ENCODE assay signal across 19 cellular contexts in genomic region chr5:1278656-1279442, GRCh38. TPM values are rescaled to one million over a fixed set of nuclear protein-coding genes. Genes with fewer than 3 reads are reported as not detected.
DNase-seq lines count a peak whose midpoint lies in the region; ATAC-seq and TF ChIP-seq lines count a peak whose summit lies in the region.
"Had no signal": no experiment of that assay in that cellular context is flagged by ENCODE, and none has a peak within 500 bp of the region (broad histone marks: within the 10 kb centered on the region; RNA-seq: fewer than 3 reads in every experiment).

No MANE protein-coding gene starts in this region.

- H2BK120ac ChIP-seq in mesendoderm (ENCODE audit: low read depth, low read length) = no peak overlapping the region

- TF ChIP-seq CTCF in HFFc6 (IDR thresholded peaks at IDR 0.05) = no peak
- TF ChIP-seq CTCF in lower lobe of right lung (IDR thresholded peaks at IDR 0.05) = no peak
- no peak for TF ChIP-seq CTCF in Calu3 (IDR thresholded peaks at IDR 0.05; ENCODE audit: unreplicated experiment)

- H3K4me1 Mint-ChIP-seq in HFFc6 (ENCODE audit: low read depth) (no peaks in the 10 kb centered on the region), Calu3 (ENCODE audit: low read depth, unreplicated experiment) (no peaks in the 10 kb centered on the region)

- H2AK5ac ChIP-seq in mesendoderm (ENCODE audit: low read length) = no peak overlapping the region

- H3K4me3 ChIP-seq in lower lobe of right lung (no peak overlapping the region), mesendoderm (ENCODE audit: low read length) (no peak overlapping the region)
- H3K4me3 ChIP-seq: BLaER1 treated with 17β-estradiol and CSF1 and Interleukin-3, amounts not matched to agents 10 nM and 100 nM; HAP-1; SK-N-MC had no signal

- CTCF ChIA-PET in Calu3 (lab: Charles Lee) = no interaction called here

- H4K5ac ChIP-seq in mesendoderm (ENCODE audit: low read length) = no peak overlapping the region

- H3K18ac ChIP-seq in mesendoderm (ENCODE audit: low read length) = no peak overlapping the region

- DNase-seq in Right ventricle myocardium superior (peak; percentile 32), left cardiac atrium (no peak), HFFc6 (peak; percentile 35), lower lobe of right lung (peak; percentile 25), Calu3 (no peak), mesendoderm (no peak), NK-92 (lab: John Stamatoyannopoulos, UW; ENCODE audit: unreplicated experiment) (no peak)
- DNase-seq in stimulated activated naive CD8-positive, alpha-beta T cell treated with anti-CD3 and anti-CD28 coated beads, Interleukin-15, Interleukin-2, amounts not matched to agents 100 U/mL and 50 U/mL, for 24 hours = no peak
- DNase-seq: DMS 273 treated with DMSO at 0.1 percent for 48 hours, NCI-H1417 treated with DMSO at 0.1 percent for 48 hours, NCI-H1930, NCI-H446, NCI-H748 treated with DMSO at 0.1 percent for 48 hours, PC-3 had no signal

- no peak overlapping the region for H3K4ac ChIP-seq in mesendoderm (ENCODE audit: low read depth, low read length)

- H3K9me3 Mint-ChIP-seq in HFFc6 = peaks cover 38% of the 10 kb centered on the region
- H3K9me3 Mint-ChIP-seq in Calu3 (ENCODE audit: low read depth, unreplicated experiment) = no peaks in the 10 kb centered on the region

- H3K79me1 ChIP-seq in mesendoderm (ENCODE audit: low read length) = no peaks in the 10 kb centered on the region

- no peaks in the 10 kb centered on the region for H3K27me3 ChIP-seq in lower lobe of right lung (ENCODE audit: low read depth)
- no peaks in the 10 kb centered on the region for H3K27me3 ChIP-seq in mesendoderm (ENCODE audit: insufficient read depth, low read length, poor library complexity)
- H3K27me3 ChIP-seq: BLaER1 treated with 17β-estradiol and CSF1 and Interleukin-3, amounts not matched to agents 10 nM and 100 nM had no signal

- H3K4me1 ChIP-seq in lower lobe of right lung = no peaks in the 10 kb centered on the region
- H3K4me1 ChIP-seq in mesendoderm (ENCODE audit: control insufficient read depth, low read depth, low read length) = no peaks in the 10 kb centered on the region
- H3K4me1 ChIP-seq: BLaER1 treated with 17β-estradiol and CSF1 and Interleukin-3, amounts not matched to agents 10 nM and 100 nM; HAP-1 had no signal

- WGBS in mesendoderm (ENCODE audit: extremely low coverage, insufficient coverage, low lambda C conversion rate) = no CpG with 5 or more reads among the region's 42 CpGs

- no TSS peak for BruUV-seq in Calu3 (replicated peaks; lab: Mats Ljungman, UMichigan)

- no peak overlapping the region for H3K27ac ChIP-seq in lower lobe of right lung
- H3K27ac ChIP-seq in mesendoderm (ENCODE audit: low read depth, low read length) = no peak overlapping the region
- H3K27ac ChIP-seq: BLaER1 treated with 17β-estradiol and CSF1 and Interleukin-3, amounts not matched to agents 10 nM and 100 nM; HL-60; SK-N-MC had no signal

- peaks cover 10% of the 10 kb centered on the region for H3K27me3 Mint-ChIP-seq in HFFc6 (ENCODE audit: insufficient read depth)
- H3K27me3 Mint-ChIP-seq in Calu3 (ENCODE audit: unreplicated experiment) = no peaks in the 10 kb centered on the region

- intact Hi-C loops in Right ventricle myocardium superior (cut with DNase I) = no loop called here
- intact Hi-C loops in left cardiac atrium (cut with DNase I) = no loop called here
- intact Hi-C loops in lower lobe of right lung (cut with DNase I) = no loop called here
- intact Hi-C loops in Calu3 (cut with micrococcal nuclease; ENCODE audit: unreplicated experiment) = no loop called here

- H2BK15ac ChIP-seq in mesendoderm (replicated peaks; ENCODE audit: low read depth) = no peak overlapping the region

- H3K4me2 ChIP-seq in mesendoderm (ENCODE audit: low read length) = no peak overlapping the region
- H3K4me2 ChIP-seq: BLaER1 treated with 17β-estradiol and CSF1 and Interleukin-3, amounts not matched to agents 10 nM and 100 nM had no signal

- no peak overlapping the region for H2BK5ac ChIP-seq in mesendoderm (ENCODE audit: low read length)

- 0 out of 2 replicates have a peak, but pooled peaks cover 6% of the 10 kb centered on the region for H3K36me3 Mint-ChIP-seq in HFFc6 (ENCODE audit: low read depth)
- peaks cover under 1% of the 10 kb centered on the region for H3K36me3 Mint-ChIP-seq in Calu3 (ENCODE audit: insufficient read depth, unreplicated experiment)

- H3K79me2 ChIP-seq in mesendoderm (ENCODE audit: control insufficient read depth, insufficient read depth, low read length) = no peaks in the 10 kb centered on the region

- H3K23ac ChIP-seq in mesendoderm (ENCODE audit: low read length) = no peak overlapping the region

- H3K56ac ChIP-seq in mesendoderm (ENCODE audit: low read length) = no peak overlapping the region

- H4K8ac ChIP-seq in mesendoderm (ENCODE audit: low read depth, low read length) = no peak overlapping the region

- H3K27ac Mint-ChIP-seq in HFFc6 (0 out of 2 replicates have a peak overlapping the region, but pooled peaks have one; percentile 27), Calu3 (ENCODE audit: unreplicated experiment) (no peak overlapping the region)

- H3K4me3 Mint-ChIP-seq in HFFc6 (peak overlapping the region; percentile 53), Calu3 (ENCODE audit: low read depth, unreplicated experiment) (no peak overlapping the region)

- no peaks in the 10 kb centered on the region for H3K36me3 ChIP-seq in lower lobe of right lung
- H3K36me3 ChIP-seq in mesendoderm (ENCODE audit: control insufficient read depth, insufficient read depth, low read length) = peaks cover 1% of the 10 kb centered on the region

- no peak overlapping the region for H3K9ac ChIP-seq in mesendoderm (ENCODE audit: low read length)
- H3K9ac ChIP-seq: BLaER1 treated with 17β-estradiol and CSF1 and Interleukin-3, amounts not matched to agents 10 nM and 100 nM had no signal

- H3K9me3 ChIP-seq in lower lobe of right lung = no peaks in the 10 kb centered on the region
- H3K9me3 ChIP-seq: HAP-1 had no signal

- no peak for ATAC-seq in Right ventricle myocardium superior (ENCODE audit: poor library complexity)
- no peak for ATAC-seq in left cardiac atrium
- no peak for ATAC-seq in lower lobe of right lung
- peak; percentile 16 for ATAC-seq in stimulated activated naive CD8-positive, alpha-beta T cell treated with anti-CD3 and anti-CD28 coated beads, Interleukin-15, Interleukin-2, amounts not matched to agents 100 U/mL and 50 U/mL, for 24 hours
- ATAC-seq: PC-3 had no signal

RNA-seq across cellular contexts. Expression of gene TERT, which starts 16.0 kb away (rescaled TPM):
- total RNA-seq in Right ventricle myocardium superior (not detected), left cardiac atrium (not detected), lower lobe of right lung (not detected), Calu3 (2022) (2.1 and 2.3 TPM in 2 replicates)
- 1,000 to 10,000 TPM; 2,350 to 4,507 (median 3,883) TPM for total RNA-seq in HFFc6 (2021; fragmentation: NEBNext Ultra II Directional; extraction: Animal tissue kit (Norgen Biotek cat#: 25700))
- polyA plus RNA-seq in mesendoderm (2013, experiment 1 of 2) = 4.4 TPM
- 4.8 TPM for polyA plus RNA-seq in mesendoderm (2013, experiment 2 of 2)

RNA-seq across cellular contexts. Expression of gene SLC6A18, which starts 53.7 kb away (rescaled TPM):
- total RNA-seq in Right ventricle myocardium superior = not detected
- total RNA-seq in left cardiac atrium = not detected
- not detected for total RNA-seq in HFFc6 (2021; fragmentation: NEBNext Ultra II Directional; extraction: Animal tissue kit (Norgen Biotek cat#: 25700))
- total RNA-seq in lower lobe of right lung = not detected
- total RNA-seq in Calu3 (2022) = not detected in 2 replicates
- not detected for polyA plus RNA-seq in mesendoderm (2013, experiment 1 of 2)
- not detected for polyA plus RNA-seq in mesendoderm (2013, experiment 2 of 2)
- total RNA-seq: Daoy, PC-3 had no signal

Comparison
In these comparisons a context has a peak if more than half of its experiments do, and no peak if none do; other contexts are left out.
1. DNase-seq: peak in Right ventricle myocardium superior (single experiment), HFFc6 (single experiment) and lower lobe of right lung (single experiment); none in left cardiac atrium (single experiment), stimulated activated naive CD8-positive, alpha-beta T cell treated with anti-CD3 and anti-CD28 coated beads, Interleukin-15, Interleukin-2, amounts not matched to agents 100 U/mL and 50 U/mL, for 24 hours (single experiment), Calu3 (single experiment), mesendoderm (single experiment) and NK-92 (single experiment).
2. RNA of gene TERT, which starts 16.0 kb away (total RNA-seq): 2,350 to 4,507 TPM in HFFc6; 2.1 to 2.3 TPM in Calu3, not detected in Right ventricle myocardium superior (single experiment), not detected in left cardiac atrium and not detected in lower lobe of right lung (single experiment); every median in the first group is over 100 times any median in the second.